8 cellular contexts compared by ENCODE assay signal in genomic region chr4:85498068-85498733, GRCh38. TPM values are rescaled to one million over a fixed set of nuclear protein-coding genes. Genes with fewer than 3 reads are reported as not detected.
A peak's percentile ranks its signal among the peaks of the same experiment; 100 is the strongest.
DNase-seq lines count a peak whose midpoint lies in the region; ATAC-seq, FAIRE-seq and TF ChIP-seq lines count a peak whose summit lies in the region.

No MANE protein-coding gene starts in this region.

- H2AFZ ChIP-seq in SU-DHL-6 (ENCODE audit: low read depth, low read length, severe bottlenecking) = no peak overlapping the region
- no peak overlapping the region for H2AFZ ChIP-seq in hepatocyte

- DNase-seq in A549 (ENCODE audit: low read depth in 1 of 2, low spot score in 1 of 2) (peak in 1 of 2 experiments; percentile 79), hepatocyte (ENCODE audit: low spot score) (no peak), iPS-NIHi11 (ENCODE audit: low spot score) (no peak), DMS79 treated with DMSO at 0.1 percent for 48 hours (lab: John Stamatoyannopoulos, UW) (no peak), NCI-H1694 treated with DMSO at 0.1 percent for 48 hours (lab: John Stamatoyannopoulos, UW) (no peak)

- H3K36me3 ChIP-seq in SU-DHL-6 (ENCODE audit: low read length) = no peaks in the 10 kb centered on the region
- no peaks in the 10 kb centered on the region for H3K36me3 ChIP-seq in hepatocyte (replicated peaks; ENCODE audit: insufficient read depth, low read depth)

- H3K4me1 ChIP-seq in A549 (peaks cover 37% of the 10 kb centered on the region), hepatocyte (ENCODE audit: insufficient read depth) (no peaks in the 10 kb centered on the region)

- H3K79me2 ChIP-seq in SU-DHL-6 (ENCODE audit: insufficient read depth, low read length) (peaks cover 62% of the 10 kb centered on the region), hepatocyte (no peaks in the 10 kb centered on the region)

- H3K9me3 ChIP-seq in A549 (no peaks in the 10 kb centered on the region), SU-DHL-6 (ENCODE audit: insufficient read depth, low read length) (no peaks in the 10 kb centered on the region), hepatocyte (ENCODE audit: low read depth) (no peaks in the 10 kb centered on the region)

- no peak for FAIRE-seq in A549 (lab: Jason Lieb, UNC)

- no peaks in the 10 kb centered on the region for H3K9me2 ChIP-seq in SU-DHL-6 (replicated peaks; ENCODE audit: insufficient read depth, low read length)
- no peaks in the 10 kb centered on the region for H3K9me2 ChIP-seq in hepatocyte (replicated peaks; ENCODE audit: insufficient read depth)

- H4K20me1 ChIP-seq in SU-DHL-6 (ENCODE audit: low read depth, low read length) (no peaks in the 10 kb centered on the region), hepatocyte (ENCODE audit: insufficient read depth, poor library complexity, severe bottlenecking) (no peaks in the 10 kb centered on the region)

- H3K9ac ChIP-seq in SU-DHL-6 (ENCODE audit: low read length) = 0 out of 2 replicates have a peak overlapping the region, but pooled peaks have one; percentile 8

- peak overlapping the region; percentile 84 to 87 for H3K27ac ChIP-seq in A549
- peak overlapping the region; percentile 39; the same call in 1 of the 2 replicates for H3K27ac ChIP-seq in SU-DHL-6 (ENCODE audit: low read depth, low read length)
- H3K27ac ChIP-seq in hepatocyte = peak overlapping the region; percentile 12

- no peak for TF ChIP-seq POLR2A in A549 (IDR thresholded peaks at IDR 0.05; ENCODE audit: low read length)

- TF ChIP-seq EP300 in A549 (IDR thresholded peaks at IDR 0.05) = no peak

- POLR2A ChIA-PET in A549 (lab: Yijun Ruan, JAX) = no interaction called here

- TF ChIP-seq CTCF in A549 (IDR thresholded peaks at IDR 0.05) (no peak), SU-DHL-6 (IDR thresholded peaks at IDR 0.05; ENCODE audit: insufficient read depth, low read length, poor library complexity, severe bottlenecking) (no peak), hepatocyte (IDR thresholded peaks at IDR 0.05; ENCODE audit: poor library complexity) (no peak)

- H3F3A ChIP-seq in SU-DHL-6 (ENCODE audit: insufficient read depth) = no peaks in the 10 kb centered on the region

- peak; percentile 60 to 81; a peak in 4 of 6 replicates for ATAC-seq in A549
- ATAC-seq in GM19397 (IDR thresholded peaks at IDR 0.05; ENCODE audit: unreplicated experiment) = peak; percentile 97
- peak; percentile 97 for ATAC-seq in HG03196 (IDR thresholded peaks at IDR 0.05; ENCODE audit: unreplicated experiment)

- no peak for TF ChIP-seq RAD21 in A549 (conservative IDR thresholded peaks at IDR 0.05 in 1 of 2, IDR thresholded peaks at IDR 0.05 in 1 of 2)

- H3K4me2 ChIP-seq in A549 = peak overlapping the region; percentile 94
- H3K4me2 ChIP-seq in SU-DHL-6 (ENCODE audit: low read depth, low read length, poor library complexity, severe bottlenecking) = peak overlapping the region; percentile 33
- no peak overlapping the region for H3K4me2 ChIP-seq in hepatocyte

- CTCF ChIA-PET in A549 (lab: Yijun Ruan, JAX) = no interaction called here

- H3K4me3 ChIP-seq in A549 = no peak overlapping the region
- no peak overlapping the region for H3K4me3 ChIP-seq in SU-DHL-6 (ENCODE audit: insufficient read depth, low read length, poor library complexity, severe bottlenecking)
- H3K4me3 ChIP-seq in hepatocyte = no peak overlapping the region

- WGBS in A549 (ENCODE audit: missing lambda C conversion rate) = 14% methylated on average over 5 of the region's 5 CpGs
- WGBS in hepatocyte (ENCODE audit: low lambda C conversion rate, missing lambda C conversion rate) = 78% methylated on average over 5 of the region's 5 CpGs

- H3K27me3 ChIP-seq in SU-DHL-6 (ENCODE audit: low read length) (no peaks in the 10 kb centered on the region), hepatocyte (no peaks in the 10 kb centered on the region)

TF ChIP-seq in A549, 52 proteins besides CTCF, POLR2A, EP300 and RAD21:
- TF ChIP-seq FOXS1 (CRISPR knock-in tag; IDR thresholded peaks at IDR 0.05) (no peak), RNF2 (IDR thresholded peaks at IDR 0.05; ENCODE audit: borderline replicate concordance, low read depth) (no peak), GATA3 (IDR thresholded peaks at IDR 0.05; ENCODE audit: borderline replicate concordance) (peak; percentile 37; the same call in 1 of the 2 replicates), KDM5A (IDR thresholded peaks at IDR 0.05) (no peak), MAX (IDR thresholded peaks at IDR 0.05) (peak; percentile 47; the same call in 1 of the 2 replicates), EHF (CRISPR knock-in tag; IDR thresholded peaks at IDR 0.05) (peak; percentile 31; the same call in 1 of the 2 replicates)
- TF ChIP-seq, protein P1, sequence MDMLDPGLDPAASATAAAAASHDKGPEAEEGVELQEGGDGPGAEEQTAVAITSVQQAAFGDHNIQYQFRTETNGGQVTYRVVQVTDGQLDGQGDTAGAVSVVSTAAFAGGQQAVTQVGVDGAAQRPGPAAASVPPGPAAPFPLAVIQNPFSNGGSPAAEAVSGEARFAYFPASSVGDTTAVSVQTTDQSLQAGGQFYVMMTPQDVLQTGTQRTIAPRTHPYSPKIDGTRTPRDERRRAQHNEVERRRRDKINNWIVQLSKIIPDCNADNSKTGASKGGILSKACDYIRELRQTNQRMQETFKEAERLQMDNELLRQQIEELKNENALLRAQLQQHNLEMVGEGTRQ (IDR thresholded peaks at IDR 0.05) = no peak
TF ChIP-seq in A549: peak in this region for 3.

RNA-seq across cellular contexts. Expression of gene ARHGAP24, which starts 23.3 kb away (rescaled TPM):
- polyA plus RNA-seq in A549 (2011; rRNA removed) (10.6 and 12.1 TPM in 2 replicates), A549 (2017; fragmentation: RNase III; extraction: RNeasy Plus Mini Kit Qiagen cat#74134 plus additional on column Dnase treatment) (1.6 to 2.5 TPM (median 1.7 TPM) in 3 replicates), hepatocyte (19.5 and 22.9 TPM in 2 replicates)
- 2.7 and 2.9 TPM in 2 replicates for polyA plus RNA-seq in A549 (2012; cell fraction: cytosol; rRNA removed)
- 1.8 and 3.3 TPM in 2 replicates for polyA plus RNA-seq in A549 (2012; cell fraction: nucleus; rRNA removed)
- 17.7 and 20.0 TPM in 2 replicates for polyA minus RNA-seq in A549 (2011; rRNA and poly(A)+ RNA removed)
- total RNA-seq in hepatocyte = 20.3 and 29.6 TPM in 2 replicates

Comparison
In these comparisons a context has a peak if more than half of its experiments do, and no peak if none do; other contexts are left out.
1. H3K27ac ChIP-seq: peak in every context shown above with its lines; median percentile 86 in A549; 39 in SU-DHL-6; 12 in hepatocyte.